13 cellular contexts compared by ENCODE assay signal in the genomic region with DNA sequence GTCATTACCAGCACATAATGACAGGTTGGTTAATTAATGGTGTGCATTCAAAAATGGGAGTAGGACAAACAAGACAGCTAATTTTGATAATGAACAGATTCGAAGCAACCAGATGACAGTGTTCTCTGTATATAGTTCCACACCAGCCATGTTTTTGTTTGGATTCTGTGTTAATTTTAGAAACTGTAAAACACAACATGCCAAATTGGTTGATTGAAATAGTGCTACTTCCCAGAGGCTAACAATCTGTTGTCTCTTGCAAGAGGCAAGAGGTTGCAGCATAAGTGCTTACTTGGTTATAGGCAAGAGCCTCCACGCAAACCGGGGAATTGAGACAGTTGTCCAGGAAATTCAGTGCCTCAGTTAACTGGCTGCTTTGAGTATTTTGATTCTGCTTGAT.
DNase-seq lines count a peak whose midpoint lies in the region; ATAC-seq and TF ChIP-seq lines count a peak whose summit lies in the region.
"Had no signal": no experiment of that assay in that cellular context is flagged by ENCODE, and none has a peak within 500 bp of the region (broad histone marks: within the 10 kb centered on the region; RNA-seq: fewer than 3 reads in every experiment).

No MANE protein-coding gene starts in this region.

- no peaks in the 10 kb centered on the region for H3K9me3 ChIP-seq in heart right ventricle
- H3K9me3 ChIP-seq in naive thymus-derived CD4-positive, alpha-beta T cell (ENCODE audit: control insufficient read depth in 2 of 3, low read length in 3 of 3) = no peaks in the 10 kb centered on the region
- H3K9me3 ChIP-seq in uterus = no peaks in the 10 kb centered on the region

- no peak for ATAC-seq in heart right ventricle
- no peak for ATAC-seq in left cardiac atrium
- ATAC-seq in naive thymus-derived CD4-positive, alpha-beta T cell = no peak
- ATAC-seq: activated CD4-positive, CD25-positive, alpha-beta regulatory T cell treated with anti-CD3 and anti-CD28 coated beads, Interleukin-2, amount 50 U/mL, for 24 hours; activated T-cell treated with anti-CD3 and anti-CD28 coated beads, Interleukin-2, amount 50 U/mL, for 72 hours had no signal

- no peak for TF ChIP-seq POLR2A in uterus (IDR thresholded peaks at IDR 0.05)

- intact Hi-C loops in heart right ventricle (cut with DNase I) = loop anchor here (5.0 to 10.0 kb wide), 10 partner anchors 142 to 908 kb away; partner anchors contain the start of gene TCF7L2 (in 3 of the 10)
- intact Hi-C loops in left cardiac atrium (cut with DNase I) = loop anchor here (10.0 kb wide), 3 partner anchors 248 to 818 kb away; no protein-coding TSS in a partner anchor
- intact Hi-C loops in naive thymus-derived CD4-positive, alpha-beta T cell (cut with micrococcal nuclease) = loop anchor here (1.0 to 10.0 kb wide), 9 partner anchors 168 to 1268 kb away; partner anchors contain the start of genes GPAM (in 1 of the 2) and TCF7L2 (in 1 of the 2)
- intact Hi-C loops in uterus (cut with DNase I; ENCODE audit: low total_unique reads) = loop anchor here (10.0 kb wide), 2 partner anchors 238 to 818 kb away; no protein-coding TSS in a partner anchor

- H3K4me3 ChIP-seq in heart right ventricle (peak overlapping the region in 3 of 10 donors; percentile 45 to 49 (median 48)), uterus (no peak overlapping the region)
- peak overlapping the region; percentile 53 for H3K4me3 ChIP-seq in naive thymus-derived CD4-positive, alpha-beta T cell (ENCODE audit: low read length)

- no peaks in the 10 kb centered on the region for H3K27me3 ChIP-seq in heart right ventricle
- H3K27me3 ChIP-seq in naive thymus-derived CD4-positive, alpha-beta T cell (ENCODE audit: control insufficient read depth in 2 of 2, insufficient read depth in 2 of 2, low read length in 2 of 2) = no peaks in the 10 kb centered on the region
- no peaks in the 10 kb centered on the region for H3K27me3 ChIP-seq in uterus

- POLR2A ChIA-PET in naive thymus-derived CD4-positive, alpha-beta T cell (lab: Charles Lee) = no interaction called here

- 71 to 74% methylated on average over 3 of the region's 3 CpGs for WGBS in heart right ventricle, 2 donors

- peaks cover 0 to under 1% (median 0%) of the 10 kb centered on the region in 11 donors for H3K9me3 Mint-ChIP-seq in naive thymus-derived CD4-positive, alpha-beta T cell
- H3K9me3 Mint-ChIP-seq: activated T-cell treated with anti-CD3 and anti-CD28 coated beads, Interleukin-2, amount 50 U/mL, for 72 hours had no signal

- H3K27ac Mint-ChIP-seq in naive thymus-derived CD4-positive, alpha-beta T cell = peak overlapping the region in 8 of 9 donors; percentile 90 to 98 (median 96)

- in situ Hi-C loops in ACHN (cut with HindIII; ENCODE audit: low pct_ligation_motif_present, low pct_unique_long_range_greater_than_20kb, low sequenced_read_pairs) = no loop called here

- H3K4me3 Mint-ChIP-seq in naive thymus-derived CD4-positive, alpha-beta T cell = peak overlapping the region; percentile 73 to 94 (median 90)

- no peaks in the 10 kb centered on the region for H3K36me3 ChIP-seq in heart right ventricle
- no peaks in the 10 kb centered on the region for H3K36me3 ChIP-seq in naive thymus-derived CD4-positive, alpha-beta T cell (ENCODE audit: control insufficient read depth in 2 of 3, insufficient read depth in 3 of 3, low read length in 3 of 3)
- no peaks in the 10 kb centered on the region for H3K36me3 ChIP-seq in uterus

- no peak for DNase-seq in heart right ventricle
- DNase-seq in left cardiac atrium = no peak
- DNase-seq in amniotic epithelial cell (ENCODE audit: low read depth) = peak; percentile 2
- no peak for DNase-seq in naive thymus-derived CD4-positive, alpha-beta T cell
- DNase-seq in uterus = no peak
- DNase-seq in ACHN = no peak
- no peak for DNase-seq in amniotic stem cell (lab: John Stamatoyannopoulos, UW)
- no peak for DNase-seq in HuH-7.5 (ENCODE audit: low spot score)
- DNase-seq: activated T-cell treated with anti-CD3 and anti-CD28 coated beads, Interleukin-2, amount 50 U/mL, for 72 hours; hippocampal formation; NCI-H2171; SW 1271 had no signal

- peaks cover 0 to 55% (median 0%) of the 10 kb centered on the region in 5 donors for H3K27me3 Mint-ChIP-seq in naive thymus-derived CD4-positive, alpha-beta T cell

- CTCF ChIA-PET in naive thymus-derived CD4-positive, alpha-beta T cell (lab: Charles Lee) = interaction anchor here (0.7 to 2.1 kb wide), 3 partner anchors 662 to 907 kb away, joined by 3 to 7 read pairs (median 3); no protein-coding TSS in a partner anchor

- TF ChIP-seq CTCF in heart right ventricle (IDR thresholded peaks at IDR 0.05) (no peak), uterus (IDR thresholded peaks at IDR 0.05) (no peak)

- H3K4me1 ChIP-seq in heart right ventricle = peaks cover 0 to 38% (median 24%) of the 10 kb centered on the region in 9 donors
- H3K4me1 ChIP-seq in naive thymus-derived CD4-positive, alpha-beta T cell (ENCODE audit: control insufficient read depth in 2 of 2, insufficient read depth in 2 of 2, low read length in 2 of 2) = peaks cover 4 to 12% of the 10 kb centered on the region in 2 donors
- peaks cover 0 to 7% of the 10 kb centered on the region in 2 donors for H3K4me1 ChIP-seq in uterus

- H3K27ac ChIP-seq in heart right ventricle (peak overlapping the region in 6 of 10 donors; percentile 65 to 86 (median 81)), uterus (peak overlapping the region; percentile 66 to 83)
- no peak overlapping the region for H3K27ac ChIP-seq in naive thymus-derived CD4-positive, alpha-beta T cell (ENCODE audit: low read depth, low read length)

- H3K36me3 Mint-ChIP-seq in naive thymus-derived CD4-positive, alpha-beta T cell = no peaks in the 10 kb centered on the region

- H3K4me1 Mint-ChIP-seq in naive thymus-derived CD4-positive, alpha-beta T cell = peaks cover 14 to 37% (median 28%) of the 10 kb centered on the region in 7 donors
